In genomic region chr9:80922544-80922943, GRCh38 we compare ENCODE assay signal across 24 cellular contexts.
"Had no signal": no experiment of that assay in that cellular context is flagged by ENCODE, and none has a peak within 500 bp of the region (broad histone marks: within the 10 kb centered on the region; RNA-seq: fewer than 3 reads in every experiment).

No MANE protein-coding gene starts in this region.

- ATAC-seq: esophagus mucosa; gastrocnemius medialis; left ventricle myocardium superior; lower lobe of right lung; naive thymus-derived CD8-positive, alpha-beta T cell; psoas muscle; right cardiac atrium; stimulated activated effector memory CD8-positive, alpha-beta T cell treated with anti-CD3 and anti-CD28 coated beads, Interleukin-12 subunit alpha, Interleukin-12 subunit beta, amount 100 ng/mL, for 72 hours had no signal

- H3K4me3 ChIP-seq: dorsolateral prefrontal cortex, gastrocnemius medialis, lower lobe of right lung, ovary, psoas muscle, sigmoid colon, thoracic aorta, tibial nerve, upper lobe of left lung had no signal

- DNase-seq: dorsolateral prefrontal cortex; effector CD4-positive, alpha-beta T cell; foreskin fibroblast; gastrocnemius medialis; head of caudate nucleus; left ventricle myocardium superior; lower lobe of right lung; naive thymus-derived CD8-positive, alpha-beta T cell; nephron progenitor cell; occipital lobe; ovary; posterior cingulate gyrus; psoas muscle; right cardiac atrium; sigmoid colon; stimulated activated CD4-positive, alpha-beta T cell treated with anti-CD3 and anti-CD28 coated beads, Interleukin-2, amount 100 ng/mL, for 24 hours; stimulated activated CD4-positive, alpha-beta T cell treated with anti-CD3 and anti-CD28 coated beads, Interleukin-4, amount 100 ng/mL, for 24 hours had no signal

- H3K4me1 Mint-ChIP-seq: naive thymus-derived CD8-positive, alpha-beta T cell; nephron progenitor cell; stimulated activated effector memory CD8-positive, alpha-beta T cell treated with anti-CD3 and anti-CD28 coated beads, Interleukin-12 subunit alpha, Interleukin-12 subunit beta, amount 100 ng/mL, for 72 hours had no signal

- H3K36me3 Mint-ChIP-seq: naive thymus-derived CD8-positive, alpha-beta T cell; stimulated activated effector memory CD8-positive, alpha-beta T cell treated with anti-CD3 and anti-CD28 coated beads, Interleukin-12 subunit alpha, Interleukin-12 subunit beta, amount 100 ng/mL, for 72 hours had no signal

- H3K27me3 ChIP-seq: dorsolateral prefrontal cortex, gastrocnemius medialis, ovary, sigmoid colon, tibial nerve, upper lobe of left lung had no signal

- H3K4me3 Mint-ChIP-seq: naive thymus-derived CD8-positive, alpha-beta T cell; nephron progenitor cell; stimulated activated effector memory CD8-positive, alpha-beta T cell treated with anti-CD3 and anti-CD28 coated beads, Interleukin-12 subunit alpha, Interleukin-12 subunit beta, amount 100 ng/mL, for 72 hours; stimulated activated naive CD8-positive, alpha-beta T cell treated with anti-CD3 and anti-CD28 coated beads, Interleukin-15, Interleukin-2, amounts not matched to agents 100 ng/mL and 50 ng/mL, for 24 hours had no signal

- H3K27me3 Mint-ChIP-seq: stimulated activated naive CD8-positive, alpha-beta T cell treated with anti-CD3 and anti-CD28 coated beads, Interleukin-15, Interleukin-2, amounts not matched to agents 100 ng/mL and 50 ng/mL, for 24 hours had no signal

- H3K27ac ChIP-seq: dorsolateral prefrontal cortex, epithelial cell of prostate, gastrocnemius medialis, lower lobe of right lung, ovary, psoas muscle, sigmoid colon, thoracic aorta, tibial nerve, upper lobe of left lung had no signal

- H3K9me3 ChIP-seq: gastrocnemius medialis, ovary had no signal

- H3K4me1 ChIP-seq: gastrocnemius medialis, lower lobe of right lung, psoas muscle, sigmoid colon, tibial nerve, upper lobe of left lung had no signal

- H3K36me3 ChIP-seq: gastrocnemius medialis, lower lobe of right lung, ovary, sigmoid colon, thoracic aorta, tibial nerve, upper lobe of left lung had no signal

- H3K27ac Mint-ChIP-seq: naive thymus-derived CD8-positive, alpha-beta T cell; nephron progenitor cell; stimulated activated effector memory CD8-positive, alpha-beta T cell treated with anti-CD3 and anti-CD28 coated beads, Interleukin-12 subunit alpha, Interleukin-12 subunit beta, amount 100 ng/mL, for 72 hours; stimulated activated naive CD8-positive, alpha-beta T cell treated with anti-CD3 and anti-CD28 coated beads, Interleukin-15, Interleukin-2, amounts not matched to agents 100 ng/mL and 50 ng/mL, for 24 hours had no signal
